Comparison of ENCODE assay signal across 7 cellular contexts in the genomic region with DNA sequence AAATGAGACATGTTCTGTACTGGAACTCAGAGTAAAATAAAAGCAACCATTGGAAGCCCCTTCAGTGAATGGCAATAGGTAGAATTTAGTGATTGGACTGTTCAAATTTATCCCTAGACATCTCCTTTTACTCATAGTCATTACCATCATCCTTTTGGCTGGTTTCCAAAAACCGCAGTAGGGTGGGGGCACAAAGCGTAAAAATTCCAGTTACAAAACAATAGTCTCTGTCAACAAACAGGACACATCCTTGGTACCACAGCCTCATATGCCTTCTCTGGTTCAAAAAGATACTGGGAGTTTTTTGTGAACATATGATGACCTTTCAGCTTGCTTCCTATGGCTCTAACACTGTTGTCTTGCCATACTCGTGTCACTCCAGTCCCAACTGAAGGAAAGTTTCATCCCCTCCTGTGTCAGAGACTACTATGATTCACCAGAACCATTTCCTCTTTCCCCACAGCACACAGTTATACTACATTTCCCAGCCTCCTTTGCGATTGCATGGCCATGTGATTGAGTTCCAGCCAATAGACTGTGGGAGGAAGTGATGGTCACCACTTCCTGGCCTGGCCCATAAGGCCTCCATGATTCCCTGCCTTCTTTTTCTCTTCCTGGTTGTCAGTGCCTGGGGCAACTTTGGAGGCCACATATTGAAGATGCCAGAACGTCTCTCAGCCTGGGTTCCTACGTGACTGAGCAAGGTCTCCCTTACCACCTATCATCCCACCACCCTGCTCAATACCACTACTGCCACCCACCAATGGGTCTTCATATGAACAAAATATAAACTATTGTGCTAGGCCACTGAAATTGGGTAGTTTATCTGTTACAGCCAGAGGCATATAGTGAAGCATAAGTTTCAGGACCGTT.
DNase-seq lines count a peak whose midpoint lies in the region; ATAC-seq and TF ChIP-seq lines count a peak whose summit lies in the region.

No MANE protein-coding gene starts in this region.

- no peak for TF ChIP-seq CTCF in WERI-Rb-1 (IDR thresholded peaks at IDR 0.05; ENCODE audit: low read depth, low read length)

- DNase-seq in KG1 (lab: John Stamatoyannopoulos, UW) (peak; percentile 22), WERI-Rb-1 (no peak), H7 (no peak), occipital lobe (lab: John Stamatoyannopoulos, UW) (no peak)
- no peak for DNase-seq in activated CD4-positive, CD25-positive, alpha-beta regulatory T cell (lab: John Stamatoyannopoulos, UW)

- no peak overlapping the region for H3K4me3 ChIP-seq in WERI-Rb-1 (ENCODE audit: low read depth, low read length)
- no peak overlapping the region for H3K4me3 ChIP-seq in H7 (ENCODE audit: insufficient read depth, low read depth, low read length)

- peak overlapping the region; percentile 35 for H3K27ac ChIP-seq in WERI-Rb-1

- H3K36me3 ChIP-seq in WERI-Rb-1 (no peaks in the 10 kb centered on the region), H7 (replicated peaks; ENCODE audit: control insufficient read depth, insufficient read depth, low read length) (no peaks in the 10 kb centered on the region)

- peaks cover 8% of the 10 kb centered on the region for H3K9me3 ChIP-seq in WERI-Rb-1 (ENCODE audit: severe bottlenecking)

- ATAC-seq in GM18517 (IDR thresholded peaks at IDR 0.05; ENCODE audit: unreplicated experiment) (peak; percentile 93), GM21786 (IDR thresholded peaks at IDR 0.05; ENCODE audit: unreplicated experiment) (peak; percentile 95)

- no peaks in the 10 kb centered on the region for H3K27me3 ChIP-seq in WERI-Rb-1 (ENCODE audit: insufficient read depth, low read depth, severe bottlenecking)
- H3K27me3 ChIP-seq in H7 (ENCODE audit: control insufficient read depth, insufficient read depth, low read length): no peaks in the 10 kb centered on the region
